Comparison of ENCODE assay signal across 13 cellular contexts in the genomic region with DNA sequence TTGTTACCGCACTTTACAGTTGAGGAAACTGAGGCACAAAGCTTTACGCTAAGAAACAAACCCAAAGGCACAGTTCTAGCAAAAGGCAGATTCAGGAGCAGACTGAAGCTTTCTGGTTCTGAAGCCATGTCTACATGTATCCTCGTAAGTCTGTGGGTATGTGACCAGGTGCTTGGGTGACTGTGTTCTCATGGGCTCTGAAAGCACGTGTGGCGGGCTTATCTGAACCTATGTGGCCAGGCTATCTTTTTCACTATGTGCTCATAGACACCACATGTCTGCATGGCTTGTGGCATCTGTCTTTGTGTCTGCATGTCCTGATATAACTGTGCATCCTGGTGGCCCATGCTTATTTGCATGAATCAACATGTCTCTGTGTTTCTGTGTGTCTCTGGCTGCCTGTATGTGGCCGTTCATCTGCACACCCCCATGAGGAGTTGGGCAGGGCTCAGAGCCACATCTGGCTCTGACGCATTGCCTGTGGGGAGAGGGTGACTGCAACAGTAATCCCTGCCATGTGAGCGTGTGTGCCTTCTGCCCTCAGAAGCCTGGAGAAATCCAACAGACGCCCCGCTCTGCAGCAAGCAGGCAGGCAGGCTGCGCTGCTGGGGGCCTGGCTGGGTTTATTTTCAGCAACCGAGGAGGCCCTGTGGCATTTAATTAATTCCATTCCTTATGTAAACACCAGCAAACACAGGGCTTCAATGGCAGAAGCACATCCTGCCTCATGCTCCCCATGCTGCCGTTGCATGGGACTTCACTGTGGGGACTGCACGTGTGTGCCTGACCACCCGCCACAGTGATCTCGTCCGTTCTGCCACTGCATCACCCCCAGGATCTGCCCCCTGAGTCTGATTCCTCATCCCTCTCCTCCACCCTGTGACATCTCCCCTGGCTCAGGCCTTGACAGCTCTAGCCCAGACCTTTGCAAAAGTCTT.
DNase-seq lines count a peak whose midpoint lies in the region; ATAC-seq and TF ChIP-seq lines count a peak whose summit lies in the region.
"Had no signal": no experiment of that assay in that cellular context is flagged by ENCODE, and none has a peak within 500 bp of the region (broad histone marks: within the 10 kb centered on the region; RNA-seq: fewer than 3 reads in every experiment).

No MANE protein-coding gene starts in this region.

- H3K4me3 ChIP-seq in epithelial cell of esophagus (ENCODE audit: low read length), result no peak overlapping the region
- H3K4me3 ChIP-seq: spleen had no signal

- ATAC-seq in GM21528 (IDR thresholded peaks at IDR 0.05; ENCODE audit: low FRiP score, unreplicated experiment), result no peak
- ATAC-seq: HCT116 had no signal

- no peak for TF ChIP-seq CTCF in epithelial cell of esophagus (IDR thresholded peaks at IDR 0.05; ENCODE audit: insufficient read depth, low read depth, low read length, missing control alignments)

- DNase-seq in DMS53 (lab: John Stamatoyannopoulos, UW) (peak; percentile 20), DMS53 treated with DMSO at 0.1 percent for 48 hours (lab: John Stamatoyannopoulos, UW; ENCODE audit: unreplicated experiment) (no peak), NCI-H524 treated with DMSO at 0.1 percent for 48 hours (lab: John Stamatoyannopoulos, UW) (peak; percentile 54), epithelial cell of esophagus (ENCODE audit: low read depth) (peak; percentile 47), renal cortical epithelial cell (ENCODE audit: low read depth) (peak; percentile 57), NCI-H187 treated with DMSO at 0.1 percent for 48 hours (lab: John Stamatoyannopoulos, UW) (no peak)
- DNase-seq in stimulated activated naive CD4-positive, alpha-beta T cell (lab: John Stamatoyannopoulos, UW), result no peak
- DNase-seq: 8988T, naive B cell, NCI-H187, spleen had no signal

Comparison
In these comparisons a context has a peak if more than half of its experiments do, and no peak if none do; other contexts are left out.
1. DNase-seq: peak in DMS53 (single experiment), NCI-H524 treated with DMSO at 0.1 percent for 48 hours (single experiment), epithelial cell of esophagus (single experiment) and renal cortical epithelial cell (single experiment); none in DMS53 treated with DMSO at 0.1 percent for 48 hours (single experiment), NCI-H187 treated with DMSO at 0.1 percent for 48 hours (single experiment) and stimulated activated naive CD4-positive, alpha-beta T cell (0 of 6).